In genomic region chr6:33183071-33183683, GRCh38 we compare ENCODE assay signal across 1 cellular context.
TF ChIP-seq lines count a peak whose summit lies in the region.

No MANE protein-coding gene starts in this region.

TF ChIP-seq in WTC11, 78 proteins besides CTCF, POLR2A, EP300 and RAD21 (continued from another document):
- TF ChIP-seq PRDM15 (CRISPR knock-in tag; IDR thresholded peaks at IDR 0.05) = no peak
- TF ChIP-seq CREB1 (CRISPR knock-in tag; IDR thresholded peaks at IDR 0.05) = no peak
- TF ChIP-seq GTF2I (CRISPR knock-in tag; conservative IDR thresholded peaks at IDR 0.05) = no peak
- TF ChIP-seq MLX (CRISPR knock-in tag; IDR thresholded peaks at IDR 0.05) = no peak
- TF ChIP-seq RELA (CRISPR knock-in tag; IDR thresholded peaks at IDR 0.05; ENCODE audit: borderline replicate concordance) = no peak
- TF ChIP-seq EMX1 (CRISPR knock-in tag; IDR thresholded peaks at IDR 0.05) = no peak
- TF ChIP-seq JUN (CRISPR knock-in tag; IDR thresholded peaks at IDR 0.05) = no peak
